Comparison of ENCODE assay signal across 8 cellular contexts in the genomic region with DNA sequence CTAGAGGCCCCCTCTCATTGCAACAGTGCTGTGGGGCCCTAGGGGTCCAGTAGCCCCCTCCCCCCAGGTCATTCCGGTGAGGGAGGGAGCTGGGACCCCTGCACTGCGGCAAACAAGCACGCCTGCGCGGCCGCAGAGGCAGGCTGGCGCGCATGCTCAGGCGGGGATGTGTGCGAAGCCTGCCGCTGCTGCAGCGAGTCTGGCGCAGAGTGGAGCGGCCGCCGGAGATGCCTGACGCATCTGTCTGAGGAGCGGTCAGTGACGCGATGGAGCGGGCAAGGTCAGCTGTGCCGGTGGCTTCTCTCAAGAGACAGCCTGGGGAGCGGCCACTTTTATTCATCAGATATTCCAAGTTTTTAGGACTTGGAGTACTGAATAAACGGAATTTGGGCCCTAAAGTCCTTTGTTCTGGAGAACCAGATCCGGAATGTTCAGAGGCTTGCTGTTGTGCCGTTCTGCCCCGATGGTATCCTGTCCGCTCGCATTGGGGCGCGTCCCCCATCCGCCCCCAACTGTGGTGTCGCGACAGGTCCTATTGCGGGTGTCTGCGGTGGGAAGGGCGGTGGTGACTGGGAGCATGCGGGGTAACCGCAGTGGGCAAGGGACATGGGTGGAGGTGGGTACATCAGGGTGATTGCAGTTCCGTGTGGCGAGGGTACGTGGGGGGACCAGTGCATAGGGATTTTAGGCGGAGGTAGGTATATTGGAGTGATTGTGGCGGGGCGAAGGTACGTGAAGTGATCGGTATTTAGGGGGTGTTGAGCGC. TPM values are rescaled to one million over a fixed set of nuclear protein-coding genes. Genes with fewer than 3 reads are reported as not detected.
DNase-seq lines count a peak whose midpoint lies in the region; ATAC-seq, FAIRE-seq and TF ChIP-seq lines count a peak whose summit lies in the region.

A gene (plus strand): TSS at position 205 of the 766 bp plus-strand sequence. CDS start 19,467 bp downstream, outside the sequence.
A gene with protein sequence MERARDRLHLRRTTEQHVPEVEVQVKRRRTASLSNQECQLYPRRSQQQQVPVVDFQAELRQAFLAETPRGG (plus strand): TSS at position 205 of the 766 bp plus-strand sequence. CDS start 62 bp downstream, at position 267.

- H3K4me1 ChIP-seq in BLaER1 treated with 17β-estradiol and CSF1 and Interleukin-3, amounts not matched to agents 10 nM and 100 nM: peaks cover 13 to 28% (median 20%) of the 10 kb centered on the region in 10 experiments
- H3K4me1 ChIP-seq in GM12878 (ENCODE audit: control insufficient read depth, insufficient read depth, low read length) (no peaks in the 10 kb centered on the region), iPS DF 6.9 (ENCODE audit: control insufficient read depth, insufficient read depth, low read length) (no peaks in the 10 kb centered on the region)

- no peaks in the 10 kb centered on the region for H3K27me3 ChIP-seq in BLaER1 treated with 17β-estradiol and CSF1 and Interleukin-3, amounts not matched to agents 10 nM and 100 nM
- H3K27me3 ChIP-seq in GM12878 (replicated peaks in 1 of 2; ENCODE audit: control insufficient read depth in 2 of 2, insufficient read depth in 2 of 2, low read length in 1 of 2) (no peaks in the 10 kb centered on the region), iPS DF 6.9 (ENCODE audit: control insufficient read depth, insufficient read depth, low read length) (no peaks in the 10 kb centered on the region)

- no peak within 1 kb of the TSS for H3K4me3 Mint-ChIP-seq in Calu3 (ENCODE audit: low read depth, unreplicated experiment)

- FAIRE-seq in GM12878 (lab: Jason Lieb, UNC): no peak

- H3K27me3 Mint-ChIP-seq in Calu3 (ENCODE audit: unreplicated experiment): no peaks in the 10 kb centered on the region

- SMC1A ChIA-PET in GM12878 (lab: Charles Lee; ENCODE audit: uncharacterized antibody, unreplicated experiment): no interaction called here

- peak within 1 kb of the TSS; percentile 50 to 73 (median 68) for H3K4me2 ChIP-seq in BLaER1 treated with 17β-estradiol and CSF1 and Interleukin-3, amounts not matched to agents 10 nM and 100 nM
- peak within 1 kb of the TSS; percentile 22 for H3K4me2 ChIP-seq in GM12878 (ENCODE audit: control insufficient read depth, insufficient read depth)

- H2AFZ ChIP-seq in GM12878 (ENCODE audit: control insufficient read depth, low read depth, low read length): peak within 1 kb of the TSS; percentile 75

- peaks cover 22% of the 10 kb centered on the region for H3K79me2 ChIP-seq in GM12878 (ENCODE audit: control insufficient read depth, insufficient read depth, low read length)

- TF ChIP-seq EP300 in GM12878 (IDR thresholded peaks at IDR 0.05; ENCODE audit: borderline replicate concordance in 1 of 2, control insufficient read depth in 1 of 2, low read depth in 2 of 2, low read length in 2 of 2): no peak

- TF ChIP-seq CTCF in GM12878 (IDR thresholded peaks at IDR 0.05 in 2 of 3, conservative IDR thresholded peaks at IDR 0.05 in 1 of 3; ENCODE audit: control insufficient read depth in 2 of 3, extremely low read depth in 1 of 3, insufficient read depth in 1 of 3, low read depth in 3 of 3, low read length in 3 of 3): no peak
- TF ChIP-seq CTCF in Calu3 (IDR thresholded peaks at IDR 0.05; ENCODE audit: unreplicated experiment): no peak

- intact Hi-C loops in GM12878 (cut with micrococcal nuclease; ENCODE audit: unreplicated experiment) (no loop called here), sciatic nerve (cut with DNase I) (no loop called here), Calu3 (cut with micrococcal nuclease; ENCODE audit: unreplicated experiment) (no loop called here)

- peaks cover 0 to 14% (median 0%) of the 10 kb centered on the region in 11 experiments; a peak in 3 of 22 replicates for H4K20me1 ChIP-seq in BLaER1 treated with 17β-estradiol and CSF1 and Interleukin-3, amounts not matched to agents 10 nM and 100 nM
- no peaks in the 10 kb centered on the region for H4K20me1 ChIP-seq in GM12878 (ENCODE audit: control insufficient read depth, insufficient read depth)

- in situ Hi-C loops in GM12878 (cut with MboI): no loop called here

- DNase-seq in Jurkat, Clone E6-1 (ENCODE audit: low read depth, low spot score): peak; percentile 44
- DNase-seq in T1000 (lab: John Stamatoyannopoulos, UW) (peak; percentile 43), GM12878 (ENCODE audit: low read depth, low spot score) (peak; percentile 11), iPS DF 6.9 (ENCODE audit: low read depth, low spot score) (peak; percentile 52), sciatic nerve (ENCODE audit: low spot score) (peak; percentile 84), Calu3 (no peak)

- no peaks in the 10 kb centered on the region for H3K36me3 Mint-ChIP-seq in Calu3 (ENCODE audit: insufficient read depth, unreplicated experiment)

- TF ChIP-seq RAD21 in GM12878 (IDR thresholded peaks at IDR 0.05; ENCODE audit: insufficient read depth, low read depth, low read length): no peak

- 37% methylated on average over 48 of the region's 48 CpGs for WGBS in GM12878 (ENCODE audit: insufficient coverage, insufficient replicate concordance, low lambda C conversion rate, missing lambda C conversion rate)
- 100% methylated on average over 4 of the region's 48 CpGs for WGBS in iPS DF 6.9 (ENCODE audit: insufficient coverage, insufficient read length)

- H3K9me3 Mint-ChIP-seq in Calu3 (ENCODE audit: low read depth, unreplicated experiment): no peaks in the 10 kb centered on the region

- H3K9ac ChIP-seq in BLaER1 treated with 17β-estradiol and CSF1 and Interleukin-3, amounts not matched to agents 10 nM and 100 nM: peak within 1 kb of the TSS; percentile 78 to 88 (median 85)
- H3K9ac ChIP-seq in GM12878 (ENCODE audit: control insufficient read depth, insufficient read depth, low read length): peak within 1 kb of the TSS; percentile 66

- no peak within 1 kb of the TSS for H3K27ac Mint-ChIP-seq in Calu3 (ENCODE audit: unreplicated experiment)

- peak within 1 kb of the TSS; percentile 78 to 90 (median 87) for H3K27ac ChIP-seq in BLaER1 treated with 17β-estradiol and CSF1 and Interleukin-3, amounts not matched to agents 10 nM and 100 nM
- H3K27ac ChIP-seq in GM12878 (ENCODE audit: control insufficient read depth, insufficient read depth): peak within 1 kb of the TSS; percentile 72
- H3K27ac ChIP-seq in iPS DF 6.9 (ENCODE audit: low read length): no peak within 1 kb of the TSS

- POLR2A ChIA-PET in GM12878 (lab: Charles Lee): no interaction called here

- BruUV-seq in GM12878 (replicated peaks; lab: Mats Ljungman, UMichigan) (no TSS peak), Calu3 (replicated peaks; lab: Mats Ljungman, UMichigan) (no TSS peak)

- H3K36me3 ChIP-seq in BLaER1 treated with 17β-estradiol and CSF1 and Interleukin-3, amounts not matched to agents 10 nM and 100 nM: peaks cover 0 to 19% (median 12%) of the 10 kb centered on the region in 11 experiments; a peak in 15 of 22 replicates
- H3K36me3 ChIP-seq in GM12878 (ENCODE audit: control insufficient read depth in 2 of 2, insufficient read depth in 2 of 2, low read length in 1 of 2) (no peaks in the 10 kb centered on the region), iPS DF 6.9 (ENCODE audit: control insufficient read depth, insufficient read depth, low read length) (no peaks in the 10 kb centered on the region)

- RAD21 ChIA-PET in GM12878 (lab: Charles Lee; ENCODE audit: unreplicated experiment): no interaction called here

- H3K9me3 ChIP-seq in BLaER1 treated with 17β-estradiol and CSF1 and Interleukin-3, amounts not matched to agents 10 nM and 100 nM (replicated peaks in 1 of 11): peaks cover 34 to 54% (median 47%) of the 10 kb centered on the region in 11 experiments
- peaks cover 2% of the 10 kb centered on the region; the same call in 2 of the 3 replicates for H3K9me3 ChIP-seq in GM12878 (replicated peaks; ENCODE audit: control insufficient read depth, insufficient read depth, low read length)
- no peaks in the 10 kb centered on the region for H3K9me3 ChIP-seq in iPS DF 6.9 (ENCODE audit: control insufficient read depth, insufficient read depth, low read length)

- H3K4me1 Mint-ChIP-seq in Calu3 (ENCODE audit: low read depth, unreplicated experiment): no peaks in the 10 kb centered on the region

- H3K4me3 ChIP-seq in BLaER1 treated with 17β-estradiol and CSF1 and Interleukin-3, amounts not matched to agents 10 nM and 100 nM: peak within 1 kb of the TSS; percentile 68 to 84 (median 76)
- peak within 1 kb of the TSS; percentile 86 for H3K4me3 ChIP-seq in Jurkat, Clone E6-1 (ENCODE audit: low read length)
- H3K4me3 ChIP-seq in GM12878 (peak within 1 kb of the TSS; percentile 76), iPS DF 6.9 (ENCODE audit: low read length) (peak within 1 kb of the TSS; percentile 91)

- ATAC-seq in GM19351 (IDR thresholded peaks at IDR 0.05; ENCODE audit: unreplicated experiment): peak; percentile 65
- peak; percentile 82 for ATAC-seq in GM12878
- ATAC-seq in sciatic nerve: peak; percentile 92

- TF ChIP-seq POLR2A in GM12878 (IDR thresholded peaks at IDR 0.05; ENCODE audit: low read depth, low read length): peak; percentile 96

- CTCF ChIA-PET in GM12878 (lab: Yijun Ruan, JAX) (no interaction called here), Calu3 (lab: Charles Lee) (no interaction called here)

RNA-seq across cellular contexts. Expression of the first gene that starts in this region (rescaled TPM):
- polyA plus RNA-seq in Jurkat, Clone E6-1 (2012; ENCODE audit: insufficient read depth, insufficient read length): 234 TPM
- 77.9 and 83.9 TPM in 2 replicates for total RNA-seq in GM12878 (2013; cell fraction: nucleolus; rRNA removed)
- total RNA-seq in GM12878 (2014; rRNA removed): 47.9 and 50.0 TPM in 2 replicates
- 39.1 and 43.1 TPM in 2 replicates for total RNA-seq in GM12878 (2014; rRNA removed; fragmentation: Illumina TruSeq; extraction: Trizol)
- total RNA-seq in GM12878 (2021): 35.0 and 38.9 TPM in 2 replicates
- 40.2 TPM for polyA plus RNA-seq in GM12878 (2011; ENCODE audit: low read depth)
- 103 and 117 TPM in 2 replicates for polyA plus RNA-seq in GM12878 (2011; rRNA removed)
- polyA plus RNA-seq in GM12878 (2011; cell fraction: cytosol; rRNA removed): 127 and 134 TPM in 2 replicates
- 83.5 and 84.8 TPM in 2 replicates for polyA plus RNA-seq in GM12878 (2011; cell fraction: nucleus; rRNA removed)
- polyA plus RNA-seq in GM12878 (2012): 47.8 and 63.6 TPM in 2 replicates
- polyA plus RNA-seq in GM12878 (2014; fragmentation: Illumina TruSeq; extraction: Trizol): 31.2 and 38.2 TPM in 2 replicates
- 10 to 100 TPM in 1 of 2 experiments, 1 to 10 TPM in 1; 9.1 to 24.8 TPM for polyA plus RNA-seq in GM12878 (2014; fragmentation: Nextera tagmentation; extraction: Ambion mirVana)
- 50.0 and 54.4 TPM in 2 replicates for polyA plus RNA-seq in GM12878 (2014; rRNA removed)
- 10 to 100 TPM; 62.5 to 64.0 TPM for polyA plus RNA-seq in GM12878 (2016; fragmentation: Nextera tagmentation; extraction: Ambion mirVana)
- 87.2 and 90.3 TPM in 2 replicates for polyA minus RNA-seq in GM12878 (2011; rRNA and poly(A)+ RNA removed)
- 26.5 and 27.9 TPM in 2 replicates for polyA minus RNA-seq in GM12878 (2011; cell fraction: cytosol; rRNA and poly(A)+ RNA removed)
- polyA minus RNA-seq in GM12878 (2011; cell fraction: nucleus; rRNA and poly(A)+ RNA removed): 28.2 and 52.9 TPM in 2 replicates
- total RNA-seq in sciatic nerve: 80.7 TPM
- not detected in 2 replicates for total RNA-seq in Calu3 (2022)

RNA-seq across cellular contexts. Expression of the second gene that starts in this region (rescaled TPM):
- polyA plus RNA-seq in Jurkat, Clone E6-1 (2012; ENCODE audit: insufficient read depth, insufficient read length): 138 TPM
- total RNA-seq in GM12878 (2013; cell fraction: nucleolus; rRNA removed): 64.5 and 71.3 TPM in 2 replicates
- total RNA-seq in GM12878 (2014; rRNA removed): 4.8 and 9.2 TPM in 2 replicates
- total RNA-seq in GM12878 (2014; rRNA removed; fragmentation: Illumina TruSeq; extraction: Trizol): 6.1 and 8.1 TPM in 2 replicates
- total RNA-seq in GM12878 (2021): 12.0 and 19.2 TPM in 2 replicates
- 27.0 TPM for polyA plus RNA-seq in GM12878 (2011; ENCODE audit: low read depth)
- polyA plus RNA-seq in GM12878 (2011; rRNA removed): 14.7 and 15.2 TPM in 2 replicates
- 2.0 and 3.3 TPM in 2 replicates for polyA plus RNA-seq in GM12878 (2011; cell fraction: cytosol; rRNA removed)
- polyA plus RNA-seq in GM12878 (2011; cell fraction: nucleus; rRNA removed): 6.5 and 8.7 TPM in 2 replicates
- 24.0 and 78.4 TPM in 2 replicates for polyA plus RNA-seq in GM12878 (2012)
- 2.6 and 6.2 TPM in 2 replicates for polyA plus RNA-seq in GM12878 (2014; fragmentation: Illumina TruSeq; extraction: Trizol)
- polyA plus RNA-seq in GM12878 (2014; fragmentation: Nextera tagmentation; extraction: Ambion mirVana): 10 to 100 TPM; 19.3 to 25.4 TPM
- 3.3 and 5.2 TPM in 2 replicates for polyA plus RNA-seq in GM12878 (2014; rRNA removed)
- polyA plus RNA-seq in GM12878 (2016; fragmentation: Nextera tagmentation; extraction: Ambion mirVana): 1 to 10 TPM; 8.7 to 9.0 TPM
- 8.7 and 13.7 TPM in 2 replicates for polyA minus RNA-seq in GM12878 (2011; rRNA and poly(A)+ RNA removed)
- polyA minus RNA-seq in GM12878 (2011; cell fraction: cytosol; rRNA and poly(A)+ RNA removed): 2.5 and 6.8 TPM in 2 replicates
- 7.0 and 16.6 TPM in 2 replicates for polyA minus RNA-seq in GM12878 (2011; cell fraction: nucleus; rRNA and poly(A)+ RNA removed)
- 30.3 TPM for total RNA-seq in sciatic nerve
- total RNA-seq in Calu3 (2022): not detected in 2 replicates

Comparison
In these comparisons a context has a peak if more than half of its experiments do, and no peak if none do; other contexts are left out.
1. RNA of the first gene that starts in this region (total RNA-seq): 80.7 TPM in sciatic nerve (single experiment) and 35.0 to 83.9 TPM in GM12878; not detected in Calu3; every median in the first group is over 10 times any median in the second.
2. Peak in every context shown above with its lines, with median percentiles within 50 percentile points of each other: H3K4me3 ChIP-seq and ATAC-seq.